In genomic region chr17:28317099-28317964, GRCh38 we compare ENCODE assay signal across 11 cellular contexts. TPM values are rescaled to one million over a fixed set of nuclear protein-coding genes. Genes with fewer than 3 reads are reported as not detected.
DNase-seq lines count a peak whose midpoint lies in the region; ATAC-seq and TF ChIP-seq lines count a peak whose summit lies in the region.
"Had no signal": no experiment of that assay in that cellular context is flagged by ENCODE, and none has a peak within 500 bp of the region (broad histone marks: within the 10 kb centered on the region; RNA-seq: fewer than 3 reads in every experiment).

No MANE protein-coding gene starts in this region.

- H3F3A ChIP-seq in SK-N-SH (replicated peaks; ENCODE audit: insufficient read depth) = no peaks in the 10 kb centered on the region

- DNase-seq in SK-N-SH (peak; percentile 27), LNCaP clone FGC (ENCODE audit: low read depth) (no peak), body of pancreas (no peak), osteocyte (ENCODE audit: extremely low spot score, unreplicated experiment) (no peak), NOMO-1 treated with DMSO at 0.1 percent for 48 hours (lab: John Stamatoyannopoulos, UW; ENCODE audit: unreplicated experiment) (no peak), OCI-M2 (lab: John Stamatoyannopoulos, UW; ENCODE audit: unreplicated experiment) (no peak)
- DNase-seq: NCI-H187 had no signal

- H3K27ac Mint-ChIP-seq in osteocyte (ENCODE audit: unreplicated experiment) = no peak overlapping the region

- no peak for TF ChIP-seq CTCF in SK-N-SH (IDR thresholded peaks at IDR 0.05)
- no peak for TF ChIP-seq CTCF in LNCaP clone FGC (IDR thresholded peaks at IDR 0.05; ENCODE audit: control insufficient read depth, extremely low read depth, insufficient read depth)
- no peak for TF ChIP-seq CTCF in body of pancreas (IDR thresholded peaks at IDR 0.05)
- no peak for TF ChIP-seq CTCF in osteocyte (IDR thresholded peaks at IDR 0.05)

- CTCF ChIA-PET in SK-N-SH (lab: Yijun Ruan, JAX) = interaction anchor here (0.6 to 3.5 kb wide), 5 partner anchors 8 to 87 kb away, joined by 3 to 15 read pairs (median 3); no protein-coding TSS in a partner anchor

- H3K27ac ChIP-seq in SK-N-SH (ENCODE audit: low read depth in 2 of 2, low read length in 1 of 2) = no peak overlapping the region
- peak overlapping the region; percentile 25 to 95 (median 89) for H3K27ac ChIP-seq in body of pancreas

- H3K79me2 ChIP-seq in SK-N-SH (ENCODE audit: insufficient read depth) = peaks cover 20% of the 10 kb centered on the region

- H3K9me3 ChIP-seq in SK-N-SH (no peaks in the 10 kb centered on the region), body of pancreas (no peaks in the 10 kb centered on the region)

- H3K4me3 ChIP-seq in SK-N-SH (ENCODE audit: low read depth in 2 of 2, low read length in 1 of 2) (no peak overlapping the region; a peak in 1 of 4 replicates), LNCaP clone FGC (ENCODE audit: low read depth, low read length) (peak overlapping the region; percentile 92), body of pancreas (no peak overlapping the region)

- H3K4me3 Mint-ChIP-seq in osteocyte (ENCODE audit: unreplicated experiment) = peak overlapping the region; percentile 90

- H3K9ac ChIP-seq in SK-N-SH = no peak overlapping the region

- no peak for TF ChIP-seq RAD21 in SK-N-SH (IDR thresholded peaks at IDR 0.05; ENCODE audit: low read length)

- H3K36me3 ChIP-seq in SK-N-SH (replicated peaks in 1 of 2; ENCODE audit: control insufficient read depth in 1 of 2, insufficient read depth in 2 of 2, low read length in 1 of 2) = no peaks in the 10 kb centered on the region
- no peaks in the 10 kb centered on the region for H3K36me3 ChIP-seq in body of pancreas (replicated peaks in 1 of 2; ENCODE audit: insufficient read depth in 1 of 2, low read depth in 2 of 2)

- no peaks in the 10 kb centered on the region for H3K9me2 ChIP-seq in SK-N-SH

- peaks cover 7 to 14% of the 10 kb centered on the region in 2 experiments; a peak in 1 of 4 replicates for H3K4me1 ChIP-seq in SK-N-SH (ENCODE audit: control insufficient read depth in 1 of 2, insufficient read depth in 2 of 2, low read depth in 1 of 2, low read length in 1 of 2)
- peaks cover 68% of the 10 kb centered on the region for H3K4me1 ChIP-seq in body of pancreas

- ATAC-seq in SK-N-SH treated with all-trans-retinoic acid at 6 μM for 48 hours (no peak), body of pancreas (no peak), HG02884 (IDR thresholded peaks at IDR 0.05; ENCODE audit: unreplicated experiment) (no peak)

- H3K27me3 ChIP-seq in SK-N-SH (ENCODE audit: insufficient read depth) = no peaks in the 10 kb centered on the region
- H3K27me3 ChIP-seq in body of pancreas = no peaks in the 10 kb centered on the region

- H3K9me3 Mint-ChIP-seq in osteocyte (ENCODE audit: unreplicated experiment) = no peaks in the 10 kb centered on the region

- 95% methylated on average over 21 of the region's 21 CpGs for WGBS in SK-N-SH (ENCODE audit: low lambda C conversion rate)
- WGBS in body of pancreas, 2 donors = 74 to 77% methylated on average over 19 to 21 of the region's 21 CpGs

- intact Hi-C loops in body of pancreas (cut with DNase I) = no loop called here

- H3K4me1 Mint-ChIP-seq in osteocyte (ENCODE audit: unreplicated experiment) = peaks cover 41% of the 10 kb centered on the region

- POLR2A ChIA-PET in SK-N-SH (lab: Yijun Ruan, JAX) = interaction anchor here (1.4 to 3.5 kb wide), 2 partner anchors 8 to 18 kb away, joined by 3 to 11 read pairs; partner anchors contain the start of genes IFT20 and TNFAIP1

- H2AFZ ChIP-seq in SK-N-SH (ENCODE audit: low read depth) = peak overlapping the region; percentile 98; the same call in 1 of the 2 replicates

- H3K4me2 ChIP-seq in SK-N-SH = no peak overlapping the region

- TF ChIP-seq EP300 in SK-N-SH (IDR thresholded peaks at IDR 0.05; ENCODE audit: borderline replicate concordance in 1 of 2, low read depth in 1 of 2, low read length in 1 of 2) = no peak

- H4K20me1 ChIP-seq in SK-N-SH (ENCODE audit: insufficient read depth) = no peaks in the 10 kb centered on the region

- H3K36me3 Mint-ChIP-seq in osteocyte (ENCODE audit: unreplicated experiment) = no peaks in the 10 kb centered on the region

- no peaks in the 10 kb centered on the region for H3K27me3 Mint-ChIP-seq in osteocyte (ENCODE audit: unreplicated experiment)

- no peak for TF ChIP-seq POLR2A in body of pancreas (IDR thresholded peaks at IDR 0.05)

TF ChIP-seq in SK-N-SH, 30 proteins besides CTCF, POLR2A, EP300 and RAD21 (continues in another document):
- no peak for TF ChIP-seq REST (IDR thresholded peaks at IDR 0.05; ENCODE audit: low read depth, low read length)
- no peak for TF ChIP-seq TEAD4 (IDR thresholded peaks at IDR 0.05; ENCODE audit: borderline replicate concordance, insufficient read depth)
- TF ChIP-seq NRF1 (IDR thresholded peaks at IDR 0.05; ENCODE audit: low read depth, low read length) = no peak

TF ChIP-seq in SK-N-SH treated with all-trans-retinoic acid at 6 μM for 48 hours, 23 proteins besides CTCF, POLR2A, EP300 and RAD21 (continues in another document):
- TF ChIP-seq, protein P1, sequence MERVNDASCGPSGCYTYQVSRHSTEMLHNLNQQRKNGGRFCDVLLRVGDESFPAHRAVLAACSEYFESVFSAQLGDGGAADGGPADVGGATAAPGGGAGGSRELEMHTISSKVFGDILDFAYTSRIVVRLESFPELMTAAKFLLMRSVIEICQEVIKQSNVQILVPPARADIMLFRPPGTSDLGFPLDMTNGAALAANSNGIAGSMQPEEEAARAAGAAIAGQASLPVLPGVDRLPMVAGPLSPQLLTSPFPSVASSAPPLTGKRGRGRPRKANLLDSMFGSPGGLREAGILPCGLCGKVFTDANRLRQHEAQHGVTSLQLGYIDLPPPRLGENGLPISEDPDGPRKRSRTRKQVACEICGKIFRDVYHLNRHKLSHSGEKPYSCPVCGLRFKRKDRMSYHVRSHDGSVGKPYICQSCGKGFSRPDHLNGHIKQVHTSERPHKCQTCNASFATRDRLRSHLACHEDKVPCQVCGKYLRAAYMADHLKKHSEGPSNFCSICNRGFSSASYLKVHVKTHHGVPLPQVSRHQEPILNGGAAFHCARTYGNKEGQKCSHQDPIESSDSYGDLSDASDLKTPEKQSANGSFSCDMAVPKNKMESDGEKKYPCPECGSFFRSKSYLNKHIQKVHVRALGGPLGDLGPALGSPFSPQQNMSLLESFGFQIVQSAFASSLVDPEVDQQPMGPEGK (CRISPR knock-in tag; IDR thresholded peaks at IDR 0.05; ENCODE audit: borderline replicate concordance) = no peak
- TF ChIP-seq ESRRG (CRISPR knock-in tag; IDR thresholded peaks at IDR 0.05) = no peak
- TF ChIP-seq POU6F1 (CRISPR knock-in tag; IDR thresholded peaks at IDR 0.05; ENCODE audit: borderline replicate concordance, low read depth) = no peak
- no peak for TF ChIP-seq ZFP30 (CRISPR knock-in tag; IDR thresholded peaks at IDR 0.05)
- no peak for TF ChIP-seq CSRNP3 (CRISPR knock-in tag; IDR thresholded peaks at IDR 0.05)
- no peak for TF ChIP-seq OSR1 (CRISPR knock-in tag; IDR thresholded peaks at IDR 0.05)
- no peak for TF ChIP-seq CSDC2 (CRISPR knock-in tag; IDR thresholded peaks at IDR 0.05)
- no peak for TF ChIP-seq GLIS3 (CRISPR knock-in tag; IDR thresholded peaks at IDR 0.05)

RNA-seq across cellular contexts. Expression of gene TMEM97, which starts 1.7 kb away (rescaled TPM):
- 8.6 and 11.4 TPM in 2 replicates for polyA plus RNA-seq in SK-N-SH (2012; rRNA removed)
- polyA plus RNA-seq in SK-N-SH (2012; cell fraction: cytosol; rRNA removed) = 10.5 and 11.2 TPM in 2 replicates
- 3.5 and 4.1 TPM in 2 replicates for polyA plus RNA-seq in SK-N-SH (2012; cell fraction: nucleus; rRNA removed)
- total RNA-seq in body of pancreas = 10 to 100 TPM; 35.9 to 75.5 TPM
- 58.5 and 60.5 TPM in 2 replicates for total RNA-seq in osteocyte

RNA-seq across cellular contexts. Expression of gene IFT20, which starts 17.9 kb away (rescaled TPM):
- polyA plus RNA-seq in SK-N-SH (2012; rRNA removed) = 73.9 and 75.6 TPM in 2 replicates
- polyA plus RNA-seq in SK-N-SH (2012; cell fraction: cytosol; rRNA removed) = 54.3 and 71.7 TPM in 2 replicates
- 119 and 179 TPM in 2 replicates for polyA plus RNA-seq in SK-N-SH (2012; cell fraction: nucleus; rRNA removed)
- total RNA-seq in body of pancreas (10 to 100 TPM; 37.9 to 42.2 TPM), osteocyte (55.3 and 61.9 TPM in 2 replicates)

RNA-seq across cellular contexts. Expression of gene TNFAIP1, which starts 18.2 kb away (rescaled TPM):
- polyA plus RNA-seq in SK-N-SH (2012; rRNA removed) = 52.0 and 58.0 TPM in 2 replicates
- 35.5 and 42.1 TPM in 2 replicates for polyA plus RNA-seq in SK-N-SH (2012; cell fraction: cytosol; rRNA removed)
- 72.8 and 108 TPM in 2 replicates for polyA plus RNA-seq in SK-N-SH (2012; cell fraction: nucleus; rRNA removed)
- total RNA-seq in body of pancreas (10 to 100 TPM; 15.2 to 15.8 TPM), osteocyte (57.0 and 59.2 TPM in 2 replicates)

RNA-seq across cellular contexts. Expression of gene POLDIP2, which starts 40.0 kb away (rescaled TPM):
- polyA plus RNA-seq in SK-N-SH (2012; rRNA removed) = 96.1 and 98.1 TPM in 2 replicates
- polyA plus RNA-seq in SK-N-SH (2012; cell fraction: cytosol; rRNA removed) = 71.4 and 94.2 TPM in 2 replicates
- polyA plus RNA-seq in SK-N-SH (2012; cell fraction: nucleus; rRNA removed) = 59.1 and 62.2 TPM in 2 replicates
- total RNA-seq in body of pancreas = 10 to 100 TPM; 50.8 to 54.4 TPM
- 79.8 and 80.2 TPM in 2 replicates for total RNA-seq in osteocyte

RNA-seq across cellular contexts. Expression of gene SEBOX, which starts 47.7 kb away (rescaled TPM):
- not detected in 2 replicates for polyA plus RNA-seq in SK-N-SH (2012; rRNA removed)
- polyA plus RNA-seq in SK-N-SH (2012; cell fraction: cytosol; rRNA removed) = not detected in 2 replicates
- polyA plus RNA-seq in SK-N-SH (2012; cell fraction: nucleus; rRNA removed) = not detected in 2 replicates
- total RNA-seq in body of pancreas = not detected
- total RNA-seq in osteocyte = not detected in 2 replicates
- total RNA-seq: renal cortical epithelial cell, SK-MEL-5 had no signal

Comparison
In these comparisons a context has a peak if more than half of its experiments do, and no peak if none do; other contexts are left out.
1. H3K27ac ChIP-seq: peak in body of pancreas (4 of 4); none in SK-N-SH (0 of 2).